In the genomic region with DNA sequence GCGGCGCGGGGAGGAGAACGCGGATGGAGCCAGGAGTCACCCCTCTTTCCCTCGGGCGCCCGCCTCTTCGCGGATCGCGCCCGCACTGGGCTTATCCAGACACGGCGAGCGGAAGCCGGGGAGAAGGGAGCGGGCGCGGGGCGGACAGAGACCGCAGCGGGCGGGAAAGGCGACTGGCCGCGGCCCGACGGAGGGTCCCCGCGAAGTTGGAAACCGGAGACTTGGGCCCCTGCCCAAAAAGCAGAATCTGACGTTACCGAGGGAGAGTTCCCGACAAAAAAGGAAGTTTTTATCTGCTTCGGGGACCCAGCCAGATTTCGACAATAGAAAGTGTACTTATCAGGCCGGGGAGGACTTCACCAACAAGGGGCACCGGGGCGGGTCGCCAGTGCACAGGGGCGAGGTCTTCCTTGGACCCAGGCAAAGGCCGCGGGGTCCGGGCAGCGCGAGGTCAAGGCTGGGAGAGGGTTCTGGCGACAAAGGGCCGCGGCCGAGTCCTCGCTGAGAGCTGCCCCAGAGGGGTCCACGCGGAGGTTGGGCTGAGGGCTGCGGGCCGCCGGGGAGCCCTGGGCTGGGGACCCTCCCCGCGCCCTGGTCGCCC, we compare ENCODE assay signal across 1 cellular context.
TF ChIP-seq lines count a peak whose summit lies in the region.

No MANE protein-coding gene starts in this region.

TF ChIP-seq in WTC11, 78 proteins besides CTCF, POLR2A, EP300 and RAD21 (continued from another document):
- TF ChIP-seq, protein P1, sequence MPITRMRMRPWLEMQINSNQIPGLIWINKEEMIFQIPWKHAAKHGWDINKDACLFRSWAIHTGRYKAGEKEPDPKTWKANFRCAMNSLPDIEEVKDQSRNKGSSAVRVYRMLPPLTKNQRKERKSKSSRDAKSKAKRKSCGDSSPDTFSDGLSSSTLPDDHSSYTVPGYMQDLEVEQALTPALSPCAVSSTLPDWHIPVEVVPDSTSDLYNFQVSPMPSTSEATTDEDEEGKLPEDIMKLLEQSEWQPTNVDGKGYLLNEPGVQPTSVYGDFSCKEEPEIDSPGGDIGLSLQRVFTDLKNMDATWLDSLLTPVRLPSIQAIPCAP (CRISPR knock-in tag; IDR thresholded peaks at IDR 0.05) = no peak
- TF ChIP-seq TEAD1 (CRISPR knock-in tag; IDR thresholded peaks at IDR 0.05) = no peak
- TF ChIP-seq MYBL2 (CRISPR knock-in tag; IDR thresholded peaks at IDR 0.05) = no peak
- TF ChIP-seq KAT7 (CRISPR knock-in tag; IDR thresholded peaks at IDR 0.05; ENCODE audit: borderline replicate concordance) = peak; percentile 34; the same call in 1 of the 2 replicates
- TF ChIP-seq, protein P2, sequence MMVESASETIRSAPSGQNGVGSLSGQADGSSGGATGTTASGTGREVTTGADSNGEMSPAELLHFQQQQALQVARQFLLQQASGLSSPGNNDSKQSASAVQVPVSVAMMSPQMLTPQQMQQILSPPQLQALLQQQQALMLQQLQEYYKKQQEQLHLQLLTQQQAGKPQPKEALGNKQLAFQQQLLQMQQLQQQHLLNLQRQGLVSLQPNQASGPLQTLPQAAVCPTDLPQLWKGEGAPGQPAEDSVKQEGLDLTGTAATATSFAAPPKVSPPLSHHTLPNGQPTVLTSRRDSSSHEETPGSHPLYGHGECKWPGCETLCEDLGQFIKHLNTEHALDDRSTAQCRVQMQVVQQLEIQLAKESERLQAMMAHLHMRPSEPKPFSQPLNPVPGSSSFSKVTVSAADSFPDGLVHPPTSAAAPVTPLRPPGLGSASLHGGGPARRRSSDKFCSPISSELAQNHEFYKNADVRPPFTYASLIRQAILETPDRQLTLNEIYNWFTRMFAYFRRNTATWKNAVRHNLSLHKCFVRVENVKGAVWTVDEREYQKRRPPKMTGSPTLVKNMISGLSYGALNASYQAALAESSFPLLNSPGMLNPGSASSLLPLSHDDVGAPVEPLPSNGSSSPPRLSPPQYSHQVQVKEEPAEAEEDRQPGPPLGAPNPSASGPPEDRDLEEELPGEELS (CRISPR knock-in tag; IDR thresholded peaks at IDR 0.05) = no peak
